In genomic region chr4:108018038-108018883, GRCh38 we compare ENCODE assay signal across 8 cellular contexts. TPM values are rescaled to one million over a fixed set of nuclear protein-coding genes. Genes with fewer than 3 reads are reported as not detected.
DNase-seq lines count a peak whose midpoint lies in the region; ATAC-seq and TF ChIP-seq lines count a peak whose summit lies in the region.

No MANE protein-coding gene starts in this region.

- no peaks in the 10 kb centered on the region for H4K20me1 ChIP-seq in KMS-11 (ENCODE audit: insufficient read depth)

- TF ChIP-seq EP300 in gastroesophageal sphincter (IDR thresholded peaks at IDR 0.05), result no peak
- no peak for TF ChIP-seq EP300 in ovary (IDR thresholded peaks at IDR 0.05)
- no peak for TF ChIP-seq EP300 in transverse colon (IDR thresholded peaks at IDR 0.05; ENCODE audit: low read depth)

- H3K9me3 ChIP-seq in SJCRH30 (replicated peaks) (no peaks in the 10 kb centered on the region), gastroesophageal sphincter (no peaks in the 10 kb centered on the region), ovary (no peaks in the 10 kb centered on the region), transverse colon (no peaks in the 10 kb centered on the region)

- peak; percentile 72 for ATAC-seq in GM21526 (IDR thresholded peaks at IDR 0.05; ENCODE audit: low FRiP score, unreplicated experiment)
- ATAC-seq in gastroesophageal sphincter, result peak; percentile 73

- intact Hi-C loops in ovary (cut with DNase I) (loop anchor here in 1 of 4 donors (10.0 kb wide), 1 partner anchor 557 kb away; no protein-coding TSS in a partner anchor), transverse colon (cut with DNase I; ENCODE audit: low total_unique reads) (no loop called here)

- peak; percentile 52 for DNase-seq in DMS153 treated with DMSO at 0.1 percent for 48 hours (lab: John Stamatoyannopoulos, UW; ENCODE audit: unreplicated experiment)
- peak; percentile 64 to 88 for DNase-seq in SJCRH30
- peak; percentile 93 for DNase-seq in activated effector memory CD4-positive, alpha-beta T cell treated with anti-CD3 and anti-CD28 coated beads, Interleukin-2, amount 50 U/mL, for 16 hours
- peak; percentile 60 to 81 (median 78) for DNase-seq in ovary
- peak; percentile 83 for DNase-seq in transverse colon

- no peaks in the 10 kb centered on the region for H3K36me3 ChIP-seq in KMS-11 (ENCODE audit: insufficient read depth)
- H3K36me3 ChIP-seq in SJCRH30, result peaks cover 24% of the 10 kb centered on the region
- peaks cover 0 to 94% of the 10 kb centered on the region in 2 donors for H3K36me3 ChIP-seq in gastroesophageal sphincter
- no peaks in the 10 kb centered on the region for H3K36me3 ChIP-seq in ovary
- H3K36me3 ChIP-seq in transverse colon, result peaks cover 0 to 47% (median 6%) of the 10 kb centered on the region in 4 donors

- in situ Hi-C loops in transverse colon (cut with MboI; ENCODE audit: low pct_ligation_motif_present in 1 of 4, low pct_unique_long_range_greater_than_20kb in 1 of 4, low sequenced_read_pairs in 3 of 4), result loop anchor here in 2 of 4 donors (5.0 kb wide), 1 partner anchor 554 kb away; no protein-coding TSS in a partner anchor

- H3K4me3 ChIP-seq in KMS-11 (IDR thresholded peaks at IDR 0.05; ENCODE audit: insufficient read depth, low read depth, low read length) (no peak overlapping the region), SJCRH30 (no peak overlapping the region), gastroesophageal sphincter (no peak overlapping the region), ovary (no peak overlapping the region), transverse colon (no peak overlapping the region)

- no peak overlapping the region for H2AFZ ChIP-seq in KMS-11 (ENCODE audit: low read depth)

- H3K4me1 ChIP-seq in KMS-11 (ENCODE audit: low read depth, poor library complexity, severe bottlenecking) (peaks cover 29% of the 10 kb centered on the region), SJCRH30 (no peaks in the 10 kb centered on the region), gastroesophageal sphincter (no peaks in the 10 kb centered on the region), ovary (ENCODE audit: insufficient read depth) (no peaks in the 10 kb centered on the region), transverse colon (peaks cover 0 to 6% (median 0%) of the 10 kb centered on the region in 4 donors)

- H3K9ac ChIP-seq in KMS-11, result no peak overlapping the region

- peak overlapping the region; percentile 13 for H3K4me2 ChIP-seq in KMS-11

- H3K27ac ChIP-seq in KMS-11, result no peak overlapping the region
- no peak overlapping the region for H3K27ac ChIP-seq in SJCRH30
- H3K27ac ChIP-seq in gastroesophageal sphincter, result no peak overlapping the region
- H3K27ac ChIP-seq in ovary, result no peak overlapping the region
- no peak overlapping the region for H3K27ac ChIP-seq in transverse colon

- TF ChIP-seq CTCF in KMS-11 (conservative IDR thresholded peaks at IDR 0.05; ENCODE audit: low read depth, low read length), result peak; percentile 98
- TF ChIP-seq CTCF in gastroesophageal sphincter (IDR thresholded peaks at IDR 0.05), result peak; percentile 74 to 90 (median 84)
- TF ChIP-seq CTCF in ovary (IDR thresholded peaks at IDR 0.05), result peak; percentile 47 to 74 (median 68)
- TF ChIP-seq CTCF in transverse colon (IDR thresholded peaks at IDR 0.05), result peak; percentile 78 to 91 (median 86)

- TF ChIP-seq POLR2A in gastroesophageal sphincter (IDR thresholded peaks at IDR 0.05), result no peak
- no peak for TF ChIP-seq POLR2A in ovary (IDR thresholded peaks at IDR 0.05)
- no peak for TF ChIP-seq POLR2A in transverse colon (IDR thresholded peaks at IDR 0.05)

- H3K79me2 ChIP-seq in KMS-11 (ENCODE audit: insufficient read depth, low read depth), result no peaks in the 10 kb centered on the region

- WGBS in gastroesophageal sphincter (ENCODE audit: low coverage in 1 of 2), 2 donors, result 36 to 45% methylated on average over 7 to 8 of the region's 8 CpGs
- WGBS in ovary, 3 donors, result 40 to 48% (median 40%) methylated on average over 8 of the region's 8 CpGs
- 42 to 63% methylated on average over 4 to 8 of the region's 8 CpGs for WGBS in transverse colon (ENCODE audit: low coverage in 1 of 2), 2 donors

- H3K27me3 ChIP-seq in KMS-11 (ENCODE audit: insufficient read depth, low read depth), result no peaks in the 10 kb centered on the region
- H3K27me3 ChIP-seq in SJCRH30, result no peaks in the 10 kb centered on the region
- no peaks in the 10 kb centered on the region for H3K27me3 ChIP-seq in gastroesophageal sphincter
- H3K27me3 ChIP-seq in ovary, result no peaks in the 10 kb centered on the region
- H3K27me3 ChIP-seq in transverse colon, result no peaks in the 10 kb centered on the region

RNA-seq across cellular contexts. Expression of gene HADH, which starts 28.6 kb away (rescaled TPM):
- total RNA-seq in SJCRH30 (2014; rRNA removed; shearing (Covaris generic)), result 35.3 and 37.8 TPM in 2 replicates
- total RNA-seq in gastroesophageal sphincter (100 to 1,000 TPM in 2 of 4 donors, 10 to 100 TPM in 2; 88.9 to 148 (median 112) TPM), ovary (10 to 100 TPM; 45.4 to 66.1 (median 61.2) TPM), transverse colon (100 to 1,000 TPM in 3 of 4 donors, 10 to 100 TPM in 1; 47.5 to 135 (median 117) TPM)
- 100 to 1,000 TPM in 1 of 2 donors, 10 to 100 TPM in 1; 62.5 to 117 TPM for polyA plus RNA-seq in ovary
